17 cellular contexts compared by ENCODE assay signal in genomic region chr7:30436046-30436445, GRCh38.
"Had no signal": no experiment of that assay in that cellular context is flagged by ENCODE, and none has a peak within 500 bp of the region (broad histone marks: within the 10 kb centered on the region; RNA-seq: fewer than 3 reads in every experiment).

No MANE protein-coding gene starts in this region.

- H3K27me3 ChIP-seq: body of pancreas, colonic mucosa, esophagus muscularis mucosa, tibial nerve, vagina had no signal

- H3K36me3 ChIP-seq: colonic mucosa had no signal

- H3K4me1 ChIP-seq: colonic mucosa had no signal

- H3K9me3 ChIP-seq: body of pancreas, colonic mucosa, esophagus muscularis mucosa, lower lobe of right lung, tibial nerve, vagina had no signal

- ATAC-seq: body of pancreas; lower lobe of right lung; naive thymus-derived CD8-positive, alpha-beta T cell had no signal

- H3K4me3 ChIP-seq: body of pancreas, colonic mucosa, esophagus muscularis mucosa, lower lobe of right lung, tibial nerve, vagina had no signal

- H3K27ac ChIP-seq: body of pancreas, colonic mucosa, esophagus muscularis mucosa, tibial nerve, vagina had no signal

- DNase-seq: activated CD4-positive, alpha-beta memory T cell treated with anti-CD3 and anti-CD28 coated beads, Interleukin-2, amount 10 ng/mL, durations not matched to agents 7 days and 5 days; activated CD4-positive, alpha-beta T cell treated with anti-CD3 and anti-CD28 coated beads for 4 hours; activated gamma-delta T cell treated with Interleukin-2 at 50 U/mL for 16 hours; body of pancreas; central memory CD4-positive, alpha-beta T cell; colonic mucosa; kidney glomerular epithelial cell; lower lobe of right lung; naive thymus-derived CD8-positive, alpha-beta T cell; retina; stimulated activated CD4-positive, alpha-beta T cell treated with anti-CD3 and anti-CD28 coated beads, Interleukin-15, amount 100 ng/mL, for 24 hours; stimulated activated CD4-positive, alpha-beta T cell treated with anti-CD3 and anti-CD28 coated beads, Interleukin-4, amount 100 ng/mL, for 1 hour; stimulated activated naive CD4-positive, alpha-beta T cell treated with Interleukin-2 at 50 U/mL for 16 hours; T-helper 1 cell had no signal
